19 cellular contexts compared by ENCODE assay signal in genomic region chr4:127309360-127310095, GRCh38.
A peak's percentile ranks its signal among the peaks of the same experiment; 100 is the strongest.
DNase-seq lines count a peak whose midpoint lies in the region; ATAC-seq and TF ChIP-seq lines count a peak whose summit lies in the region.
"Had no signal": no experiment of that assay in that cellular context is flagged by ENCODE, and none has a peak within 500 bp of the region (broad histone marks: within the 10 kb centered on the region; RNA-seq: fewer than 3 reads in every experiment).

No MANE protein-coding gene starts in this region.

- peak overlapping the region; percentile 46 for H3K27ac Mint-ChIP-seq in chondrocyte (ENCODE audit: unreplicated experiment)
- H3K27ac Mint-ChIP-seq in activated CD4-positive, alpha-beta T cell treated with anti-CD3 and anti-CD28 coated beads, Interleukin-2, amount 10 ng/mL, durations not matched to agents 24 days and 14 days, result no peak overlapping the region
- H3K27ac Mint-ChIP-seq: CD8-positive, alpha-beta memory T cell; dendritic cell treated with granulocyte-macrophage colony-stimulating factor and Interleukin-4, amounts not matched to agents 40 ng/mL and 50 ng/mL, for 4 days; naive thymus-derived CD8-positive, alpha-beta T cell had no signal

- no peak for ATAC-seq in HG03135 (IDR thresholded peaks at IDR 0.05; ENCODE audit: unreplicated experiment)
- ATAC-seq: A549; esophagus mucosa; naive thymus-derived CD8-positive, alpha-beta T cell; Panc1; psoas muscle had no signal

- peak; percentile 23 for DNase-seq in A172 (ENCODE audit: low spot score)
- peak; percentile 81 for DNase-seq in HT1080 (ENCODE audit: low read depth)
- no peak for DNase-seq in chondrocyte (ENCODE audit: low spot score)
- DNase-seq in iris pigment epithelial cell (ENCODE audit: low read depth), result peak; percentile 24
- DNase-seq in SIG-M5 treated with dmso at 0.1 percent for 504 hours (lab: John Stamatoyannopoulos, UW; ENCODE audit: unreplicated experiment), result no peak
- DNase-seq in activated CD4-positive, alpha-beta T cell treated with anti-CD3 and anti-CD28 coated beads, Interleukin-2, amount 10 ng/mL, durations not matched to agents 24 days and 14 days, result no peak
- DNase-seq in superior temporal gyrus (ENCODE audit: extremely low spot score), result no peak
- DNase-seq: activated effector memory CD4-positive, alpha-beta T cell treated with anti-CD3 and anti-CD28 coated beads, Interleukin-2, amount 50 U/mL, for 16 hours; CD8-positive, alpha-beta memory T cell; MV-4-11; naive thymus-derived CD8-positive, alpha-beta T cell; NCI-H2029 treated with DMSO at 0.1 percent for 48 hours; NCI-H526 treated with DMSO at 0.1 percent for 48 hours had no signal

- H3K4me1 Mint-ChIP-seq in chondrocyte (ENCODE audit: low read depth), result peaks cover 44% of the 10 kb centered on the region
- no peaks in the 10 kb centered on the region for H3K4me1 Mint-ChIP-seq in activated CD4-positive, alpha-beta T cell treated with anti-CD3 and anti-CD28 coated beads, Interleukin-2, amount 10 ng/mL, durations not matched to agents 24 days and 14 days
- H3K4me1 Mint-ChIP-seq: CD8-positive, alpha-beta memory T cell; naive thymus-derived CD8-positive, alpha-beta T cell had no signal

- intact Hi-C loops in activated CD4-positive, alpha-beta T cell treated with anti-CD3 and anti-CD28 coated beads, Interleukin-2, amount 10 ng/mL, durations not matched to agents 24 days and 14 days (cut with micrococcal nuclease), result no loop called here

- peaks cover 29% of the 10 kb centered on the region for H3K9me3 Mint-ChIP-seq in chondrocyte (ENCODE audit: low read depth)
- peaks cover 16% of the 10 kb centered on the region for H3K9me3 Mint-ChIP-seq in activated CD4-positive, alpha-beta T cell treated with anti-CD3 and anti-CD28 coated beads, Interleukin-2, amount 10 ng/mL, durations not matched to agents 24 days and 14 days

- no peaks in the 10 kb centered on the region for H3K27me3 Mint-ChIP-seq in chondrocyte (ENCODE audit: low read depth)
- H3K27me3 Mint-ChIP-seq in activated CD4-positive, alpha-beta T cell treated with anti-CD3 and anti-CD28 coated beads, Interleukin-2, amount 10 ng/mL, durations not matched to agents 24 days and 14 days, result no peaks in the 10 kb centered on the region
- H3K27me3 Mint-ChIP-seq: CD8-positive, alpha-beta memory T cell; dendritic cell treated with granulocyte-macrophage colony-stimulating factor and Interleukin-4, amounts not matched to agents 40 ng/mL and 50 ng/mL, for 4 days; naive thymus-derived CD8-positive, alpha-beta T cell had no signal

- H3K36me3 Mint-ChIP-seq in chondrocyte (ENCODE audit: low read depth), result peaks cover 17% of the 10 kb centered on the region
- H3K36me3 Mint-ChIP-seq in activated CD4-positive, alpha-beta T cell treated with anti-CD3 and anti-CD28 coated beads, Interleukin-2, amount 10 ng/mL, durations not matched to agents 24 days and 14 days (ENCODE audit: low read depth), result no peaks in the 10 kb centered on the region
- H3K36me3 Mint-ChIP-seq: CD8-positive, alpha-beta memory T cell had no signal

- no peak for TF ChIP-seq CTCF in chondrocyte (IDR thresholded peaks at IDR 0.05)

- H3K4me3 Mint-ChIP-seq in chondrocyte (ENCODE audit: unreplicated experiment), result no peak overlapping the region
- no peak overlapping the region for H3K4me3 Mint-ChIP-seq in activated CD4-positive, alpha-beta T cell treated with anti-CD3 and anti-CD28 coated beads, Interleukin-2, amount 10 ng/mL, durations not matched to agents 24 days and 14 days
- H3K4me3 Mint-ChIP-seq: CD8-positive, alpha-beta memory T cell; dendritic cell treated with granulocyte-macrophage colony-stimulating factor and Interleukin-4, amounts not matched to agents 40 ng/mL and 50 ng/mL, for 4 days; naive thymus-derived CD8-positive, alpha-beta T cell had no signal

Comparison
In these comparisons a context has a peak if more than half of its experiments do, and no peak if none do; other contexts are left out.
1. DNase-seq: peak in A172 (single experiment), HT1080 (single experiment) and iris pigment epithelial cell (single experiment); none in chondrocyte (single experiment), SIG-M5 treated with dmso at 0.1 percent for 504 hours (single experiment), activated CD4-positive, alpha-beta T cell treated with anti-CD3 and anti-CD28 coated beads, Interleukin-2, amount 10 ng/mL, durations not matched to agents 24 days and 14 days (single experiment) and superior temporal gyrus (single experiment).